Comparison of ENCODE assay signal across 15 cellular contexts in the genomic region with DNA sequence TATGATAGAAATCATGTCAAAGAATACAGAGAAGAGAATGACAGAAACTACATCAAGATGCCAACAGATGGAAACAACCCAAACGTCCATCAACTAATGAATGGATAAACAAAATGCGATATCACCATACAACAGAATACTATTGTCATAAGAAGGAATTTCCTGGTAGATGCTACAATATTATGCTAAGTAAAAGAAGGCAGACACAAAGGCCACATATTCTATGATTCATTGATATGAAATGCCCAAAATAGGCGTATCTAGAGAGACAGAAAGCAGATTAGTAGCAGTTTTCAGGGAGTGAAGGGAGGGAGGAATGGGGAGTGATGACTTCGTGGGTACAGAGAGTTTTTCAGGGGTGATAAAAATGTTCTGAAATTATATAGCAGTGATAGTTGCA. TPM values are rescaled to one million over a fixed set of nuclear protein-coding genes. Genes with fewer than 3 reads are reported as not detected.
DNase-seq lines count a peak whose midpoint lies in the region; ATAC-seq, FAIRE-seq and TF ChIP-seq lines count a peak whose summit lies in the region.
"Had no signal": no experiment of that assay in that cellular context is flagged by ENCODE, and none has a peak within 500 bp of the region (broad histone marks: within the 10 kb centered on the region; RNA-seq: fewer than 3 reads in every experiment).

No MANE protein-coding gene starts in this region.

- TF ChIP-seq CTCF in A549 (IDR thresholded peaks at IDR 0.05) = no peak
- no peak for TF ChIP-seq CTCF in CD4-positive, alpha-beta T cell (IDR thresholded peaks at IDR 0.05)
- no peak for TF ChIP-seq CTCF in Caco-2 (IDR thresholded peaks at IDR 0.05; ENCODE audit: insufficient read depth in 1 of 2, low read depth in 1 of 2, low read length in 1 of 2, severe bottlenecking in 1 of 2, unreplicated experiment in 1 of 2)

- no peak; a peak in 1 of 6 replicates for ATAC-seq in A549
- no peak for ATAC-seq in CD4-positive, alpha-beta T cell (ENCODE audit: poor library complexity)
- ATAC-seq: activated T-helper 17 cell treated with anti-CD3 and anti-CD28 coated beads, Interleukin-2, amount 50 U/mL, for 72 hours had no signal

- H3K36me3 ChIP-seq in Caco-2 (ENCODE audit: control insufficient read depth, insufficient read depth, low read length) (no peaks in the 10 kb centered on the region), MG63 (no peaks in the 10 kb centered on the region)
- H3K36me3 ChIP-seq: transverse colon had no signal

- H3K4me2 ChIP-seq in A549 = peak overlapping the region; percentile 9; the same call in 1 of the 3 replicates

- H3K4me3 ChIP-seq in A549 = no peak overlapping the region
- H3K4me3 ChIP-seq in Caco-2 (ENCODE audit: low read depth, low read length) = no peak overlapping the region
- no peak overlapping the region for H3K4me3 ChIP-seq in MG63
- H3K4me3 ChIP-seq: transverse colon had no signal

- peaks cover 10% of the 10 kb centered on the region; the same call in 1 of the 3 replicates for H3K4me1 ChIP-seq in A549
- H3K4me1 ChIP-seq in Caco-2 = no peaks in the 10 kb centered on the region
- H3K4me1 ChIP-seq: transverse colon had no signal

- no peaks in the 10 kb centered on the region for H3K27me3 ChIP-seq in layer of hippocampus (ENCODE audit: control insufficient read depth, insufficient read depth, low read length)
- H3K27me3 ChIP-seq in CD4-positive, alpha-beta T cell (ENCODE audit: control insufficient read depth, insufficient read depth, low read length) = no peaks in the 10 kb centered on the region
- no peaks in the 10 kb centered on the region; the same call in 1 of the 2 replicates for H3K27me3 ChIP-seq in Caco-2 (replicated peaks; ENCODE audit: control insufficient read depth, insufficient read depth, low read length)
- no peaks in the 10 kb centered on the region for H3K27me3 ChIP-seq in MG63
- H3K27me3 ChIP-seq: transverse colon had no signal

- H3K27me3 Mint-ChIP-seq in CD4-positive, alpha-beta T cell = no peaks in the 10 kb centered on the region
- peaks cover 4% of the 10 kb centered on the region for H3K27me3 Mint-ChIP-seq in Caco-2 (ENCODE audit: insufficient read depth, unreplicated experiment)
- H3K27me3 Mint-ChIP-seq: activated T-helper 17 cell treated with anti-CD3 and anti-CD28 coated beads, Interleukin-2, amount 50 U/mL, for 72 hours had no signal

- POLR2A ChIA-PET in A549 (lab: Yijun Ruan, JAX) = interaction anchor here (1.5 kb wide), 1 partner anchor 141 kb away, joined by 5 read pairs; the partner anchor contains the start of gene ATP6V1G1
- POLR2A ChIA-PET in CD4-positive, alpha-beta T cell (lab: Charles Lee) = no interaction called here
- POLR2A ChIA-PET in Caco-2 (lab: Charles Lee) = no interaction called here

- no peak for FAIRE-seq in A549 (lab: Jason Lieb, UNC)

- CTCF ChIA-PET in A549 (lab: Yijun Ruan, JAX) = interaction anchor here (0.9 to 2.1 kb wide), 8 partner anchors 8 to 364 kb away, joined by 3 to 15 read pairs (median 4); no protein-coding TSS in a partner anchor
- CTCF ChIA-PET in CD4-positive, alpha-beta T cell (lab: Charles Lee) = interaction anchor here (0.8 kb wide), 1 partner anchor 17 kb away, joined by 3 read pairs; no protein-coding TSS in a partner anchor
- CTCF ChIA-PET in Caco-2 (lab: Charles Lee) = no interaction called here

- TF ChIP-seq EP300 in A549 (IDR thresholded peaks at IDR 0.05) = no peak

- no peaks in the 10 kb centered on the region for H3K9me3 Mint-ChIP-seq in CD4-positive, alpha-beta T cell
- no peaks in the 10 kb centered on the region for H3K9me3 Mint-ChIP-seq in Caco-2 (ENCODE audit: unreplicated experiment)

- no peak for TF ChIP-seq POLR2A in A549 (IDR thresholded peaks at IDR 0.05; ENCODE audit: low read length)

- H3K27ac Mint-ChIP-seq in CD4-positive, alpha-beta T cell = no peak overlapping the region
- H3K27ac Mint-ChIP-seq in Caco-2 (ENCODE audit: unreplicated experiment) = no peak overlapping the region
- H3K27ac Mint-ChIP-seq: activated T-helper 17 cell treated with anti-CD3 and anti-CD28 coated beads, Interleukin-2, amount 50 U/mL, for 72 hours had no signal

- H3K36me3 Mint-ChIP-seq in CD4-positive, alpha-beta T cell (ENCODE audit: low read depth) = no peaks in the 10 kb centered on the region
- no peaks in the 10 kb centered on the region for H3K36me3 Mint-ChIP-seq in Caco-2 (ENCODE audit: insufficient read depth, unreplicated experiment)

- intact Hi-C loops in CD4-positive, alpha-beta T cell (cut with DNase I, micrococcal nuclease) = no loop called here
- intact Hi-C loops in Caco-2 (cut with micrococcal nuclease; ENCODE audit: unreplicated experiment) = no loop called here

- H3K9me3 ChIP-seq in A549 (no peaks in the 10 kb centered on the region), Caco-2 (no peaks in the 10 kb centered on the region), MG63 (no peaks in the 10 kb centered on the region)
- H3K9me3 ChIP-seq in CD4-positive, alpha-beta T cell (ENCODE audit: control insufficient read depth, low read length) = no peaks in the 10 kb centered on the region
- H3K9me3 ChIP-seq: transverse colon had no signal

- H3K27ac ChIP-seq in A549 (no peak overlapping the region; a peak in 1 of 6 replicates), caudate nucleus (ENCODE audit: low read depth, low read length) (peak overlapping the region; percentile 20), layer of hippocampus (ENCODE audit: low read depth, low read length) (peak overlapping the region; percentile 42)
- H3K27ac ChIP-seq in CD4-positive, alpha-beta T cell (ENCODE audit: low read depth, low read length) = no peak overlapping the region
- H3K27ac ChIP-seq: epithelial cell of prostate, transverse colon had no signal

- WGBS in A549 (ENCODE audit: missing lambda C conversion rate) = 38% methylated on average over 4 of the region's 4 CpGs

- no peak for TF ChIP-seq RAD21 in A549 (conservative IDR thresholded peaks at IDR 0.05 in 1 of 2, IDR thresholded peaks at IDR 0.05 in 1 of 2)

- DNase-seq in A549 (ENCODE audit: low read depth in 1 of 2, low spot score in 1 of 2) (no peak), LHCN-M2 (ENCODE audit: low read depth) (peak; percentile 72), caudate nucleus (lab: John Stamatoyannopoulos, UW) (no peak), Caco-2 (no peak), MG63 (no peak)
- no peak for DNase-seq in CD4-positive, alpha-beta T cell
- DNase-seq in effector CD4-positive, alpha-beta T cell = no peak
- DNase-seq: activated CD4-positive, alpha-beta T cell treated with anti-CD3 and anti-CD28 coated beads, Interleukin-2, amount 50 U/mL, for 4 hours; NCI-H1092; NCI-H446 treated with DMSO at 0.1 percent for 48 hours; occipital lobe; transverse colon had no signal

- no TSS peak for BruUV-seq in Caco-2 (replicated peaks; lab: Mats Ljungman, UMichigan)

- H3K4me3 Mint-ChIP-seq in CD4-positive, alpha-beta T cell = no peak overlapping the region
- no peak overlapping the region for H3K4me3 Mint-ChIP-seq in Caco-2 (ENCODE audit: unreplicated experiment)
- H3K4me3 Mint-ChIP-seq: activated T-helper 17 cell treated with anti-CD3 and anti-CD28 coated beads, Interleukin-2, amount 50 U/mL, for 72 hours had no signal

- peaks cover 4% of the 10 kb centered on the region for H3K4me1 Mint-ChIP-seq in CD4-positive, alpha-beta T cell (ENCODE audit: low read depth)
- H3K4me1 Mint-ChIP-seq in Caco-2 (ENCODE audit: low read depth, unreplicated experiment) = no peaks in the 10 kb centered on the region

TF ChIP-seq in A549, 52 proteins besides CTCF, POLR2A, EP300 and RAD21:
- TF ChIP-seq ZFP36 (IDR thresholded peaks at IDR 0.05; ENCODE audit: borderline replicate concordance, partially characterized antibody) (no peak), NPAS2 (CRISPR knock-in tag; IDR thresholded peaks at IDR 0.05; ENCODE audit: borderline replicate concordance) (no peak), RCOR1 (IDR thresholded peaks at IDR 0.05; ENCODE audit: low read depth, low read length) (no peak), EHMT2 (IDR thresholded peaks at IDR 0.05; ENCODE audit: low read depth) (no peak)

RNA-seq across cellular contexts. Expression of gene AKNA, which starts 58.3 kb away (rescaled TPM):
- polyA plus RNA-seq in A549 (2011; rRNA removed) (4.4 and 4.6 TPM in 2 replicates), A549 (2017; fragmentation: RNase III; extraction: RNeasy Plus Mini Kit Qiagen cat#74134 plus additional on column Dnase treatment) (2.7 to 3.2 TPM (median 3.0 TPM) in 3 replicates)
- polyA plus RNA-seq in A549 (2012; cell fraction: cytosol; rRNA removed) = 2.8 and 7.5 TPM in 2 replicates
- 6.7 and 9.3 TPM in 2 replicates for polyA plus RNA-seq in A549 (2012; cell fraction: nucleus; rRNA removed)
- polyA minus RNA-seq in A549 (2011; rRNA and poly(A)+ RNA removed) = 7.3 and 12.1 TPM in 2 replicates
- total RNA-seq in LHCN-M2 (2014; rRNA removed) (3.3 and 3.7 TPM in 2 replicates), Caco-2 (2022) (43.0 and 57.8 TPM in 2 replicates)
- polyA plus RNA-seq in LHCN-M2 (2012) = 3.2 TPM
- 100 to 1,000 TPM; 247 to 258 TPM for total RNA-seq in CD4-positive, alpha-beta T cell
- 0.17 and 1.4 TPM in 2 replicates for total RNA-seq in MG63 (2014; rRNA removed; shearing (Covaris generic); ENCODE audit: low replicate concordance)

RNA-seq across cellular contexts. Expression of gene WHRN, which starts 59.2 kb away (rescaled TPM):
- polyA plus RNA-seq in A549 (2011; rRNA removed) (1.2 and 1.5 TPM in 2 replicates), A549 (2017; fragmentation: RNase III; extraction: RNeasy Plus Mini Kit Qiagen cat#74134 plus additional on column Dnase treatment) (2.7 to 3.2 TPM (median 2.9 TPM) in 3 replicates)
- polyA plus RNA-seq in A549 (2012; cell fraction: cytosol; rRNA removed) = 2.1 and 3.1 TPM in 2 replicates
- 12.6 and 13.9 TPM in 2 replicates for polyA plus RNA-seq in A549 (2012; cell fraction: nucleus; rRNA removed)
- 1.3 and 2.1 TPM in 2 replicates for polyA minus RNA-seq in A549 (2011; rRNA and poly(A)+ RNA removed)
- total RNA-seq in LHCN-M2 (2014; rRNA removed) (0.83 and 1.4 TPM in 2 replicates), Caco-2 (2022) (1.4 and 1.6 TPM in 2 replicates)
- 1.5 TPM for polyA plus RNA-seq in LHCN-M2 (2012)
- total RNA-seq in CD4-positive, alpha-beta T cell = 10 to 100 TPM; 19.9 to 20.5 TPM
- total RNA-seq in MG63 (2014; rRNA removed; shearing (Covaris generic); ENCODE audit: low replicate concordance) = 1.9 and 2.1 TPM in 2 replicates

Comparison
In these comparisons a context has a peak if more than half of its experiments do, and no peak if none do; other contexts are left out.
1. H3K27ac ChIP-seq: peak in caudate nucleus (single experiment) and layer of hippocampus (single experiment); none in A549 (0 of 2) and CD4-positive, alpha-beta T cell (single experiment).